Comparison of ENCODE assay signal across 3 cellular contexts in the genomic region with DNA sequence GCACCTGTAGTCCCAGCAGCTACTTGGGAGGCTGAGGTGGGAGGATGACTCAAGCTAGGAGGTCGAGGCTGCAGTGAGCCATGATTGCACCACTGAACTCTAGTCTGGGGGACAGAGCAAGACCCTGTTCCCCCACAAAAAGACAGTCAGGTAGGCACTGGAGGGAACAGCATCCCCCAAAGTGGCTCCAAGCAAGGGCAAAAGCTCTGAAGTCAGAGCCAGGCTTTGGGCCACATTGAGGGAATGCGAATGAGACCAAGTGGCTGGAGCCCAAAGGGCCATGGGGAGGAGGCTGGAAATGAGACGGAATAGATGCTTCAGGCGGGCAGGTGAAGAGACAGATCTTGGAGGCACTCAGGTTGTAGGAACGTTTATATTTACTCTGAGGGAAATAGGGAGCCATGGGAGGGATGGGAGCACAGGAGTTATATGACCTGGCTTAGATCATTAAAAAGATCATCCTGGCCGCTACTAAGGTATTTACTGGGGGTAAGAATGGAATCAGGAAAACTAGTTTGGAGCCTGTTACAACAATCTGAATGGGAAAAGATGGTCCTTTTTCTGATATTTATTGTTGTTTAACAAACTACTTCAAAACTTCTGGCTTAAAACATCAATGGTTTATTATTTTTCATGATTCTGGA.
TF ChIP-seq lines count a peak whose summit lies in the region.

No MANE protein-coding gene starts in this region.

TF ChIP-seq in A549, 52 proteins besides CTCF, POLR2A, EP300 and RAD21 (continued from another document):
- TF ChIP-seq, protein P1, sequence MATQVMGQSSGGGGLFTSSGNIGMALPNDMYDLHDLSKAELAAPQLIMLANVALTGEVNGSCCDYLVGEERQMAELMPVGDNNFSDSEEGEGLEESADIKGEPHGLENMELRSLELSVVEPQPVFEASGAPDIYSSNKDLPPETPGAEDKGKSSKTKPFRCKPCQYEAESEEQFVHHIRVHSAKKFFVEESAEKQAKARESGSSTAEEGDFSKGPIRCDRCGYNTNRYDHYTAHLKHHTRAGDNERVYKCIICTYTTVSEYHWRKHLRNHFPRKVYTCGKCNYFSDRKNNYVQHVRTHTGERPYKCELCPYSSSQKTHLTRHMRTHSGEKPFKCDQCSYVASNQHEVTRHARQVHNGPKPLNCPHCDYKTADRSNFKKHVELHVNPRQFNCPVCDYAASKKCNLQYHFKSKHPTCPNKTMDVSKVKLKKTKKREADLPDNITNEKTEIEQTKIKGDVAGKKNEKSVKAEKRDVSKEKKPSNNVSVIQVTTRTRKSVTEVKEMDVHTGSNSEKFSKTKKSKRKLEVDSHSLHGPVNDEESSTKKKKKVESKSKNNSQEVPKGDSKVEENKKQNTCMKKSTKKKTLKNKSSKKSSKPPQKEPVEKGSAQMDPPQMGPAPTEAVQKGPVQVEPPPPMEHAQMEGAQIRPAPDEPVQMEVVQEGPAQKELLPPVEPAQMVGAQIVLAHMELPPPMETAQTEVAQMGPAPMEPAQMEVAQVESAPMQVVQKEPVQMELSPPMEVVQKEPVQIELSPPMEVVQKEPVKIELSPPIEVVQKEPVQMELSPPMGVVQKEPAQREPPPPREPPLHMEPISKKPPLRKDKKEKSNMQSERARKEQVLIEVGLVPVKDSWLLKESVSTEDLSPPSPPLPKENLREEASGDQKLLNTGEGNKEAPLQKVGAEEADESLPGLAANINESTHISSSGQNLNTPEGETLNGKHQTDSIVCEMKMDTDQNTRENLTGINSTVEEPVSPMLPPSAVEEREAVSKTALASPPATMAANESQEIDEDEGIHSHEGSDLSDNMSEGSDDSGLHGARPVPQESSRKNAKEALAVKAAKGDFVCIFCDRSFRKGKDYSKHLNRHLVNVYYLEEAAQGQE (IDR thresholded peaks at IDR 0.05) = no peak
- no peak for TF ChIP-seq ZNF302 (CRISPR knock-in tag; IDR thresholded peaks at IDR 0.05)
- TF ChIP-seq TFCP2L1 (CRISPR knock-in tag; IDR thresholded peaks at IDR 0.05) = no peak
- no peak for TF ChIP-seq ZFP36 (IDR thresholded peaks at IDR 0.05; ENCODE audit: borderline replicate concordance, partially characterized antibody)
- no peak for TF ChIP-seq HOXB5 (CRISPR knock-in tag; IDR thresholded peaks at IDR 0.05)
- 0 out of 2 replicates have a peak, but pooled peaks have one; percentile 11 for TF ChIP-seq KDM1A (IDR thresholded peaks at IDR 0.05; ENCODE audit: low read depth)
- no peak for TF ChIP-seq EHMT2 (IDR thresholded peaks at IDR 0.05; ENCODE audit: low read depth)

TF ChIP-seq in HEK293, 187 proteins besides CTCF, POLR2A, EP300 and RAD21 (continued from another document):
- TF ChIP-seq ZNF549 (tag by site-specific recombination; IDR thresholded peaks at IDR 0.05) (no peak), ZNF214 (tag by site-specific recombination; IDR thresholded peaks at IDR 0.05; ENCODE audit: borderline replicate concordance) (no peak), SCRT1 (tag by site-specific recombination; IDR thresholded peaks at IDR 0.05; ENCODE audit: borderline replicate concordance) (no peak), SP2 (tag by site-specific recombination; IDR thresholded peaks at IDR 0.05) (no peak), ZNF16 (tag by site-specific recombination; IDR thresholded peaks at IDR 0.05; ENCODE audit: low read depth) (peak; percentile 85)

TF ChIP-seq in HepG2, 621 proteins besides CTCF, POLR2A, EP300 and RAD21 (continued from another document):
- TF ChIP-seq HIVEP1 (CRISPR knock-in tag; IDR thresholded peaks at IDR 0.05) = no peak
- TF ChIP-seq, protein P2, sequence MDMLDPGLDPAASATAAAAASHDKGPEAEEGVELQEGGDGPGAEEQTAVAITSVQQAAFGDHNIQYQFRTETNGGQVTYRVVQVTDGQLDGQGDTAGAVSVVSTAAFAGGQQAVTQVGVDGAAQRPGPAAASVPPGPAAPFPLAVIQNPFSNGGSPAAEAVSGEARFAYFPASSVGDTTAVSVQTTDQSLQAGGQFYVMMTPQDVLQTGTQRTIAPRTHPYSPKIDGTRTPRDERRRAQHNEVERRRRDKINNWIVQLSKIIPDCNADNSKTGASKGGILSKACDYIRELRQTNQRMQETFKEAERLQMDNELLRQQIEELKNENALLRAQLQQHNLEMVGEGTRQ (IDR thresholded peaks at IDR 0.05; ENCODE audit: low read depth, low read length) = no peak
- TF ChIP-seq, protein P2 (CRISPR knock-in tag; IDR thresholded peaks at IDR 0.05; ENCODE audit: borderline replicate concordance) = no peak
- TF ChIP-seq CREM (IDR thresholded peaks at IDR 0.05) = 0 out of 2 replicates have a peak, but pooled peaks have one; percentile 10
- no peak for TF ChIP-seq CREM (CRISPR knock-in tag; IDR thresholded peaks at IDR 0.05)
- TF ChIP-seq, protein P3, sequence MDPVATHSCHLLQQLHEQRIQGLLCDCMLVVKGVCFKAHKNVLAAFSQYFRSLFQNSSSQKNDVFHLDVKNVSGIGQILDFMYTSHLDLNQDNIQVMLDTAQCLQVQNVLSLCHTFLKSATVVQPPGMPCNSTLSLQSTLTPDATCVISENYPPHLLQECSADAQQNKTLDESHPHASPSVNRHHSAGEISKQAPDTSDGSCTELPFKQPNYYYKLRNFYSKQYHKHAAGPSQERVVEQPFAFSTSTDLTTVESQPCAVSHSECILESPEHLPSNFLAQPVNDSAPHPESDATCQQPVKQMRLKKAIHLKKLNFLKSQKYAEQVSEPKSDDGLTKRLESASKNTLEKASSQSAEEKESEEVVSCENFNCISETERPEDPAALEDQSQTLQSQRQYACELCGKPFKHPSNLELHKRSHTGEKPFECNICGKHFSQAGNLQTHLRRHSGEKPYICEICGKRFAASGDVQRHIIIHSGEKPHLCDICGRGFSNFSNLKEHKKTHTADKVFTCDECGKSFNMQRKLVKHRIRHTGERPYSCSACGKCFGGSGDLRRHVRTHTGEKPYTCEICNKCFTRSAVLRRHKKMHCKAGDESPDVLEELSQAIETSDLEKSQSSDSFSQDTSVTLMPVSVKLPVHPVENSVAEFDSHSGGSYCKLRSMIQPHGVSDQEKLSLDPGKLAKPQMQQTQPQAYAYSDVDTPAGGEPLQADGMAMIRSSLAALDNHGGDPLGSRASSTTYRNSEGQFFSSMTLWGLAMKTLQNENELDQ (CRISPR knock-in tag; IDR thresholded peaks at IDR 0.05; ENCODE audit: borderline replicate concordance) = no peak
- no peak for TF ChIP-seq ZFP36L2 (CRISPR knock-in tag; IDR thresholded peaks at IDR 0.05)
- TF ChIP-seq, protein P4, sequence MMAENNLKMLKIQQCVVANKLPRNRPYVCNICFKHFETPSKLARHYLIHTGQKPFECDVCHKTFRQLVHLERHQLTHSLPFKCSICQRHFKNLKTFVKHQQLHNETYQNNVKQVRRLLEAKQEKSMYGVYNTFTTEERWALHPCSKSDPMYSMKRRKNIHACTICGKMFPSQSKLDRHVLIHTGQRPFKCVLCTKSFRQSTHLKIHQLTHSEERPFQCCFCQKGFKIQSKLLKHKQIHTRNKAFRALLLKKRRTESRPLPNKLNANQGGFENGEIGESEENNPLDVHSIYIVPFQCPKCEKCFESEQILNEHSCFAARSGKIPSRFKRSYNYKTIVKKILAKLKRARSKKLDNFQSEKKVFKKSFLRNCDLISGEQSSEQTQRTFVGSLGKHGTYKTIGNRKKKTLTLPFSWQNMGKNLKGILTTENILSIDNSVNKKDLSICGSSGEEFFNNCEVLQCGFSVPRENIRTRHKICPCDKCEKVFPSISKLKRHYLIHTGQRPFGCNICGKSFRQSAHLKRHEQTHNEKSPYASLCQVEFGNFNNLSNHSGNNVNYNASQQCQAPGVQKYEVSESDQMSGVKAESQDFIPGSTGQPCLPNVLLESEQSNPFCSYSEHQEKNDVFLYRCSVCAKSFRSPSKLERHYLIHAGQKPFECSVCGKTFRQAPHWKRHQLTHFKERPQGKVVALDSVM (CRISPR knock-in tag; IDR thresholded peaks at IDR 0.05) = peak; percentile 64
- TF ChIP-seq, protein P5, sequence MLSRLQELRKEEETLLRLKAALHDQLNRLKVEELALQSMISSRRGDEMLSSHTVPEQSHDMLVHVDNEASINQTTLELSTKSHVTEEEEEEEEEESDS (CRISPR knock-in tag; IDR thresholded peaks at IDR 0.05; ENCODE audit: borderline replicate concordance) = no peak
- TF ChIP-seq ZNF839 (CRISPR knock-in tag; IDR thresholded peaks at IDR 0.05; ENCODE audit: borderline replicate concordance) = 0 out of 2 replicates have a peak, but pooled peaks have one; percentile 50
- no peak for TF ChIP-seq HNRNPH1 (optimal IDR thresholded peaks at IDR 0.05; ENCODE audit: low read depth, low read length)
- no peak for TF ChIP-seq SP2 (CRISPR knock-in tag; IDR thresholded peaks at IDR 0.05)
- no peak for TF ChIP-seq SMARCC2 (IDR thresholded peaks at IDR 0.05)
- 0 out of 2 replicates have a peak, but pooled peaks have one; percentile 45 for TF ChIP-seq ADNP (CRISPR knock-in tag; IDR thresholded peaks at IDR 0.05)
- TF ChIP-seq NFE2L1 (CRISPR knock-in tag; IDR thresholded peaks at IDR 0.05; ENCODE audit: borderline replicate concordance) = peak; percentile 56; the same call in 1 of the 2 replicates
- no peak for TF ChIP-seq ZNF850 (CRISPR knock-in tag; conservative IDR thresholded peaks at IDR 0.05)
- TF ChIP-seq RARG (CRISPR knock-in tag; IDR thresholded peaks at IDR 0.05; ENCODE audit: low read depth) = no peak
- TF ChIP-seq TSC22D2 (CRISPR knock-in tag; IDR thresholded peaks at IDR 0.05; ENCODE audit: borderline replicate concordance) = no peak
- TF ChIP-seq RFX1 (IDR thresholded peaks at IDR 0.05) = no peak
- TF ChIP-seq ZNF292 (CRISPR knock-in tag; IDR thresholded peaks at IDR 0.05; ENCODE audit: borderline replicate concordance, low read depth) = no peak
- TF ChIP-seq, protein P6, sequence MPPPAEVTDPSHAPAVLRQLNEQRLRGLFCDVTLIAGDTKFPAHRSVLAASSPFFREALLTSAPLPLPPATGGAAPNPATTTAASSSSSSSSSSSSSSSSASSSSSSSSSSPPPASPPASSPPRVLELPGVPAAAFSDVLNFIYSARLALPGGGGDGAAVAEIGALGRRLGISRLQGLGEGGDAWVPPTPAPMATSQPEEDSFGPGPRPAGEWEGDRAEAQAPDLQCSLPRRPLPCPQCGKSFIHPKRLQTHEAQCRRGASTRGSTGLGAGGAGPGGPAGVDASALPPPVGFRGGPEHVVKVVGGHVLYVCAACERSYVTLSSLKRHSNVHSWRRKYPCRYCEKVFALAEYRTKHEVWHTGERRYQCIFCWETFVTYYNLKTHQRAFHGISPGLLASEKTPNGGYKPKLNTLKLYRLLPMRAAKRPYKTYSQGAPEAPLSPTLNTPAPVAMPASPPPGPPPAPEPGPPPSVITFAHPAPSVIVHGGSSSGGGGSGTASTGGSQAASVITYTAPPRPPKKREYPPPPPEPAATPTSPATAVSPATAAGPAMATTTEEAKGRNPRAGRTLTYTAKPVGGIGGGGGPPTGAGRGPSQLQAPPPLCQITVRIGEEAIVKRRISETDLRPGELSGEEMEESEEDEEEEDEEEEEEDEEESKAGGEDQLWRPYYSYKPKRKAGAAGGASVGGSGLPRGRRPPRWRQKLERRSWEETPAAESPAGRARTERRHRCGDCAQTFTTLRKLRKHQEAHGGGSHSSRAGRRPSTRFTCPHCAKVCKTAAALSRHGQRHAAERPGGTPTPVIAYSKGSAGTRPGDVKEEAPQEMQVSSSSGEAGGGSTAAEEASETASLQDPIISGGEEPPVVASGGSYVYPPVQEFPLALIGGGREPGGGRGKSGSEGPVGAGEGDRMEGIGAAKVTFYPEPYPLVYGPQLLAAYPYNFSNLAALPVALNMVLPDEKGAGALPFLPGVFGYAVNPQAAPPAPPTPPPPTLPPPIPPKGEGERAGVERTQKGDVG (CRISPR knock-in tag; IDR thresholded peaks at IDR 0.05; ENCODE audit: borderline replicate concordance) = 0 out of 2 replicates have a peak, but pooled peaks have one; percentile 38
- TF ChIP-seq CCDC6 (CRISPR knock-in tag; IDR thresholded peaks at IDR 0.05) = no peak
- TF ChIP-seq RFXAP (CRISPR knock-in tag; IDR thresholded peaks at IDR 0.05; ENCODE audit: borderline replicate concordance) = no peak
- TF ChIP-seq, protein P7, sequence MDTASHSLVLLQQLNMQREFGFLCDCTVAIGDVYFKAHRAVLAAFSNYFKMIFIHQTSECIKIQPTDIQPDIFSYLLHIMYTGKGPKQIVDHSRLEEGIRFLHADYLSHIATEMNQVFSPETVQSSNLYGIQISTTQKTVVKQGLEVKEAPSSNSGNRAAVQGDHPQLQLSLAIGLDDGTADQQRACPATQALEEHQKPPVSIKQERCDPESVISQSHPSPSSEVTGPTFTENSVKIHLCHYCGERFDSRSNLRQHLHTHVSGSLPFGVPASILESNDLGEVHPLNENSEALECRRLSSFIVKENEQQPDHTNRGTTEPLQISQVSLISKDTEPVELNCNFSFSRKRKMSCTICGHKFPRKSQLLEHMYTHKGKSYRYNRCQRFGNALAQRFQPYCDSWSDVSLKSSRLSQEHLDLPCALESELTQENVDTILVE (CRISPR knock-in tag; IDR thresholded peaks at IDR 0.05) = no peak
